In genomic region chr4:138239496-138239895, GRCh38 we compare ENCODE assay signal across 14 cellular contexts. TPM values are rescaled to one million over a fixed set of nuclear protein-coding genes. Genes with fewer than 3 reads are reported as not detected.
DNase-seq lines count a peak whose midpoint lies in the region; ATAC-seq, FAIRE-seq and TF ChIP-seq lines count a peak whose summit lies in the region.
"Had no signal": no experiment of that assay in that cellular context is flagged by ENCODE, and none has a peak within 500 bp of the region (broad histone marks: within the 10 kb centered on the region; RNA-seq: fewer than 3 reads in every experiment).

No MANE protein-coding gene starts in this region.

- no peak for TF ChIP-seq POLR2A in HepG2 (IDR thresholded peaks at IDR 0.05; ENCODE audit: insufficient read depth in 1 of 2, low read depth in 2 of 2, low read length in 2 of 2)
- TF ChIP-seq POLR2A in right lobe of liver (IDR thresholded peaks at IDR 0.05): no peak

- TF ChIP-seq CTCF in HepG2 (CRISPR knock-in tag; IDR thresholded peaks at IDR 0.05): no peak
- TF ChIP-seq CTCF in right lobe of liver (IDR thresholded peaks at IDR 0.05): no peak
- TF ChIP-seq CTCF in PC-3 (conservative IDR thresholded peaks at IDR 0.05; ENCODE audit: low read depth, low read length): no peak
- no peak for TF ChIP-seq CTCF in fibroblast of the aortic adventitia (IDR thresholded peaks at IDR 0.05; ENCODE audit: insufficient read depth, low read length)

- no peaks in the 10 kb centered on the region for H3F3A ChIP-seq in PC-3 (ENCODE audit: low read length, unreplicated experiment)

- POLR2A ChIA-PET in HepG2 (lab: Yijun Ruan, JAX): interaction anchor here (1.0 to 2.3 kb wide), 3 partner anchors 9 to 140 kb away, joined by 3 to 8 read pairs (median 3); no protein-coding TSS in a partner anchor
- POLR2A ChIA-PET in PC-3 (lab: Charles Lee; ENCODE audit: unreplicated experiment): no interaction called here

- H3K36me3 ChIP-seq in HepG2 (replicated peaks in 1 of 2; ENCODE audit: control insufficient read depth in 1 of 2, insufficient read depth in 2 of 2, low read length in 2 of 2) (peaks cover 0 to 20% of the 10 kb centered on the region in 2 experiments; a peak in 4 of 5 replicates), right lobe of liver (no peaks in the 10 kb centered on the region), PC-3 (ENCODE audit: low read depth, low read length) (no peaks in the 10 kb centered on the region; the same call in 1 of the 2 replicates)
- H3K36me3 ChIP-seq: cardiac muscle cell, vagina had no signal

- H3K27ac ChIP-seq in HepG2 (ENCODE audit: extremely low read length, insufficient read depth, low read length): peak overlapping the region; percentile 14
- no peak overlapping the region for H3K27ac ChIP-seq in right lobe of liver
- 0 out of 2 replicates have a peak overlapping the region, but pooled peaks have one; percentile 27 for H3K27ac ChIP-seq in PC-3 (ENCODE audit: low read length)
- H3K27ac ChIP-seq: cardiac muscle cell, vagina had no signal

- CTCF ChIA-PET in HepG2 (lab: Yijun Ruan, JAX; ENCODE audit: low intra/inter-chr PET ratio, low total read pairs) (no interaction called here), PC-3 (lab: Charles Lee) (no interaction called here)

- TF ChIP-seq RAD21 in HepG2 (CRISPR knock-in tag; IDR thresholded peaks at IDR 0.05): no peak

- H3K9ac ChIP-seq in HepG2 (ENCODE audit: insufficient read depth, low read depth, low read length): peak overlapping the region; percentile 90
- H3K9ac ChIP-seq in PC-3 (ENCODE audit: low read length): peak overlapping the region; percentile 89

- H3K27me3 ChIP-seq in HepG2 (ENCODE audit: control insufficient read depth in 1 of 2, insufficient read depth in 2 of 2, low read length in 2 of 2) (no peaks in the 10 kb centered on the region; a peak in 1 of 5 replicates), right lobe of liver (no peaks in the 10 kb centered on the region), PC-3 (ENCODE audit: low read length) (no peaks in the 10 kb centered on the region)
- H3K27me3 ChIP-seq: cardiac muscle cell, vagina had no signal

- H3K4me2 ChIP-seq in HepG2 (ENCODE audit: low read depth, low read length): peak overlapping the region; percentile 83
- peak overlapping the region; percentile 96 for H3K4me2 ChIP-seq in PC-3 (ENCODE audit: low read length)

- in situ Hi-C loops in HepG2 (cut with HindIII; ENCODE audit: extremely low pct_ligation_motif_present, low pct_unique_long_range_greater_than_20kb): no loop called here

- FAIRE-seq in HepG2 (lab: Jason Lieb, UNC): no peak
- FAIRE-seq: D721Med had no signal

- no peak for DNase-seq in HepG2 (ENCODE audit: low spot score)
- DNase-seq in right lobe of liver: no peak
- peak; percentile 11 for DNase-seq in PC-3
- DNase-seq in fibroblast of the aortic adventitia (ENCODE audit: low read depth): no peak
- DNase-seq in 8988T: no peak
- DNase-seq: NCI-H774, retina, T-helper 17 cell had no signal

- intact Hi-C loops in HepG2 (cut with micrococcal nuclease; ENCODE audit: unreplicated experiment) (no loop called here), right lobe of liver (cut with DNase I) (no loop called here), PC-3 (cut with micrococcal nuclease) (loop anchor here (5.0 to 10.0 kb wide), 2 partner anchors 37 to 675 kb away; no protein-coding TSS in a partner anchor)

- H3K4me3 ChIP-seq in HepG2 (replicated peaks in 1 of 3; ENCODE audit: insufficient read depth in 1 of 3, low read depth in 2 of 3, low read length in 3 of 3) (peak overlapping the region; percentile 77 to 96 (median 83)), right lobe of liver (no peak overlapping the region), PC-3 (ENCODE audit: low read length) (peak overlapping the region; percentile 91), fibroblast of the aortic adventitia (ENCODE audit: low read depth, low read length) (peak overlapping the region; percentile 74)
- H3K4me3 ChIP-seq: cardiac muscle cell, vagina had no signal

- H4K20me1 ChIP-seq in HepG2 (ENCODE audit: insufficient read depth, low read length): peaks cover 28% of the 10 kb centered on the region; the same call in 1 of the 2 replicates
- no peaks in the 10 kb centered on the region for H4K20me1 ChIP-seq in PC-3 (ENCODE audit: low read length)

- H3K4me1 ChIP-seq in HepG2 (ENCODE audit: insufficient read depth, low read length) (peaks cover 40% of the 10 kb centered on the region), right lobe of liver (peaks cover 0 to 5% (median 0%) of the 10 kb centered on the region in 4 donors), PC-3 (ENCODE audit: insufficient read depth, low read length) (peaks cover 46% of the 10 kb centered on the region)
- H3K4me1 ChIP-seq: vagina had no signal

- H3K9me3 ChIP-seq in HepG2 (ENCODE audit: low read length) (no peaks in the 10 kb centered on the region), right lobe of liver (no peaks in the 10 kb centered on the region), PC-3 (ENCODE audit: low read length) (no peaks in the 10 kb centered on the region)
- H3K9me3 ChIP-seq: vagina had no signal

- H2AFZ ChIP-seq in HepG2 (ENCODE audit: low read length) (no peak overlapping the region), PC-3 (ENCODE audit: low read length) (no peak overlapping the region)

- BruUV-seq in HepG2 (replicated peaks; lab: Mats Ljungman, UMichigan) (no TSS peak), PC-3 (replicated peaks; lab: Mats Ljungman, UMichigan) (no TSS peak)

- H3K9me2 ChIP-seq in PC-3 (replicated peaks; ENCODE audit: low read length): no peaks in the 10 kb centered on the region

- ATAC-seq in HepG2: no peak
- ATAC-seq in right lobe of liver: no peak
- no peak for ATAC-seq in PC-3
- no peak for ATAC-seq in HG03342 (IDR thresholded peaks at IDR 0.05; ENCODE audit: unreplicated experiment)
- ATAC-seq in HG02885 (IDR thresholded peaks at IDR 0.05; ENCODE audit: poor library complexity, unreplicated experiment): no peak
- ATAC-seq in GM18868 (IDR thresholded peaks at IDR 0.05; ENCODE audit: unreplicated experiment): no peak
- ATAC-seq: T-helper 17 cell had no signal

- 0% methylated on average over 1 of the region's 1 CpG for WGBS in HepG2 (ENCODE audit: low lambda C conversion rate)
- WGBS in right lobe of liver (ENCODE audit: insufficient coverage, low coverage, low lambda C conversion rate, missing lambda C conversion rate): 0% methylated on average over 1 of the region's 1 CpG

- H3K79me2 ChIP-seq in HepG2 (ENCODE audit: insufficient read depth, low read length) (peaks cover 63% of the 10 kb centered on the region), PC-3 (ENCODE audit: low read length) (peaks cover 62% of the 10 kb centered on the region)

- TF ChIP-seq EP300 in HepG2 (IDR thresholded peaks at IDR 0.05; ENCODE audit: low read depth in 2 of 2, low read length in 2 of 2) (no peak), HepG2 (CRISPR knock-in tag; IDR thresholded peaks at IDR 0.05; ENCODE audit: borderline replicate concordance) (no peak)

TF ChIP-seq in HepG2, 621 proteins besides CTCF, POLR2A, EP300 and RAD21 (continues in another document):
- no peak for TF ChIP-seq ZSCAN12 (CRISPR knock-in tag; IDR thresholded peaks at IDR 0.05)
- no peak for TF ChIP-seq ZNF264 (CRISPR knock-in tag; IDR thresholded peaks at IDR 0.05)
- TF ChIP-seq TBP (CRISPR knock-in tag; IDR thresholded peaks at IDR 0.05): no peak
- TF ChIP-seq TSC22D2 (CRISPR knock-in tag; IDR thresholded peaks at IDR 0.05; ENCODE audit: borderline replicate concordance): no peak
- TF ChIP-seq ISX (CRISPR knock-in tag; conservative IDR thresholded peaks at IDR 0.05): no peak
- TF ChIP-seq ZC3H13 (CRISPR knock-in tag; IDR thresholded peaks at IDR 0.05): no peak
- TF ChIP-seq SUZ12 (IDR thresholded peaks at IDR 0.05; ENCODE audit: low read depth, low read length): no peak
- no peak for TF ChIP-seq TCF12 (IDR thresholded peaks at IDR 0.05)
- TF ChIP-seq TCF12 (CRISPR knock-in tag; IDR thresholded peaks at IDR 0.05): no peak
- TF ChIP-seq ATF7 (IDR thresholded peaks at IDR 0.05): no peak
- TF ChIP-seq ATF7 (CRISPR knock-in tag; IDR thresholded peaks at IDR 0.05): no peak
- no peak for TF ChIP-seq ZNF790 (CRISPR knock-in tag; IDR thresholded peaks at IDR 0.05; ENCODE audit: borderline replicate concordance)
- TF ChIP-seq PAWR (CRISPR knock-in tag; IDR thresholded peaks at IDR 0.05; ENCODE audit: borderline replicate concordance): no peak

RNA-seq across cellular contexts. Expression of gene SLC7A11, which starts 2.7 kb away (rescaled TPM):
- total RNA-seq in HepG2 (2016; rRNA removed; fragmentation: Illumina TruSeq; extraction: Trizol): 11.9 and 15.7 TPM in 2 replicates
- total RNA-seq in HepG2 (2016; cell fraction: cytosol; rRNA removed; fragmentation: Illumina TruSeq; extraction: Trizol; ENCODE audit: low read depth): 1.5 and 2.6 TPM in 2 replicates
- total RNA-seq in HepG2 (2016; cell fraction: insoluble cytoplasmic fraction; rRNA removed; fragmentation: Illumina TruSeq; extraction: Trizol): 13.1 and 14.5 TPM in 2 replicates
- total RNA-seq in HepG2 (2016; cell fraction: membrane; rRNA removed; fragmentation: Illumina TruSeq; extraction: Trizol): 4.0 and 5.0 TPM in 2 replicates
- total RNA-seq in HepG2 (2016; cell fraction: nucleus; rRNA removed; fragmentation: Illumina TruSeq; extraction: Trizol): 21.1 and 22.8 TPM in 2 replicates
- 15.9 and 17.5 TPM in 2 replicates for polyA plus RNA-seq in HepG2 (2011; rRNA removed)
- 5.6 and 9.4 TPM in 2 replicates for polyA plus RNA-seq in HepG2 (2011; cell fraction: cytosol; rRNA removed)
- 9.2 and 14.7 TPM in 2 replicates for polyA plus RNA-seq in HepG2 (2011; cell fraction: nucleus; rRNA removed)
- polyA plus RNA-seq in HepG2 (2012): 20.4 and 31.0 TPM in 2 replicates
- 0.35 and 0.42 TPM in 2 replicates for polyA plus RNA-seq in HepG2 (2016; cell fraction: cytosol; fragmentation: Illumina TruSeq; extraction: Trizol; ENCODE audit: low read depth)
- 5.6 and 6.9 TPM in 2 replicates for polyA plus RNA-seq in HepG2 (2016; cell fraction: insoluble cytoplasmic fraction; fragmentation: Illumina TruSeq; extraction: Trizol; ENCODE audit: low read depth)
- polyA plus RNA-seq in HepG2 (2016; cell fraction: membrane; fragmentation: Illumina TruSeq; extraction: Trizol; ENCODE audit: low read depth): 0.86 and 0.94 TPM in 2 replicates
- 16.0 and 16.6 TPM in 2 replicates for polyA plus RNA-seq in HepG2 (2016; cell fraction: nucleus; fragmentation: Illumina TruSeq; extraction: Trizol; ENCODE audit: insufficient read depth, low read depth)
- polyA minus RNA-seq in HepG2 (2011; rRNA and poly(A)+ RNA removed; ENCODE audit: low replicate concordance): 95.4 and 149 TPM in 2 replicates
- 28.0 and 41.2 TPM in 2 replicates for polyA minus RNA-seq in HepG2 (2011; cell fraction: cytosol; rRNA and poly(A)+ RNA removed)
- 82.7 and 97.5 TPM in 2 replicates for polyA minus RNA-seq in HepG2 (2011; cell fraction: nucleus; rRNA and poly(A)+ RNA removed)
- total RNA-seq in right lobe of liver: 1 to 10 TPM in 2 of 6 experiments, under 1 TPM in 3, not detected in 1; 0.02 to 1.8 (median 0.35) TPM
- total RNA-seq in PC-3 (2014; rRNA removed): 13.3 and 14.0 TPM in 2 replicates
- total RNA-seq in fibroblast of the aortic adventitia (ENCODE audit: low replicate concordance): 21.8 and 118 TPM in 2 replicates

Comparison
In these comparisons a context has a peak if more than half of its experiments do, and no peak if none do; other contexts are left out.
1. H3K27ac ChIP-seq: peak in HepG2 (single experiment) and PC-3 (single experiment); none in right lobe of liver (0 of 3).
2. H3K4me3 ChIP-seq: peak in HepG2 (3 of 3), PC-3 (single experiment) and fibroblast of the aortic adventitia (single experiment); none in right lobe of liver (0 of 3).